21 cellular contexts compared by ENCODE assay signal in the genomic region with DNA sequence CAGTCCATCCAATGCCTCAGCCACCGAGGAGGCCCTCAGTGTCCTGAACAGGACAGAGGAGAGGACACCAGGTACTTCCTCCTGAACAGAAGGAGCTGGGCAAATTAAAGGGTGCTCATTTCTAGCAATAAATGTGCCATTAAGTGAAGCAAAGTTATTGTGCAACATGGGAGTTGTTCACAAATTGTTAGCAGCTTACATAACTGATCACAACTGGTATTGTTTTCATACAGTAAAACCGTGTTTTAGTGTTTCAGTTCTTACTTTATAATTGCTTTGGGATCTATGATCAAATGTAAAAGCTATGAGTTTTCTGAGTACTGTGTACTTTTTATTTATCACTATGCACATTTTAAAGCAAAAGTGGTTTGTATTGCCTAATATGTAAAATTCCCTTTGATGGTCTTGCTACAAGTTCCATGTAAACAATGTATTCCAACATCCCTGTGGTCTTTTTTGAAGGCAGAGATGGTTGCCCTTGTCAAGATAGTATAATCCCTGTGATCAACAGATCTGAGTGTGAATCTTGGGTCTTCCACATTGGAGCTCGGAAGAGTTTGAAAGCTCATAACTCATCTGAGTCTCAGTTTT.
DNase-seq lines count a peak whose midpoint lies in the region; ATAC-seq and TF ChIP-seq lines count a peak whose summit lies in the region.
"Had no signal": no experiment of that assay in that cellular context is flagged by ENCODE, and none has a peak within 500 bp of the region (broad histone marks: within the 10 kb centered on the region; RNA-seq: fewer than 3 reads in every experiment).

No MANE protein-coding gene starts in this region.

- no peak overlapping the region for H3K27ac Mint-ChIP-seq in activated T-helper 1 cell treated with anti-CD3 and anti-CD28 coated beads, Interleukin-12 subunit alpha, Interleukin-12 subunit beta, Interleukin-2, Interleukin-4 antibody, amounts not matched to agents 30 ng/mL and 10 ng/mL and 1 ng/mL, durations not matched to agents 14 hours and 24 hours and 36 hours
- H3K27ac Mint-ChIP-seq: CD8-positive, alpha-beta memory T cell had no signal

- intact Hi-C loops in activated T-helper 1 cell treated with anti-CD3 and anti-CD28 coated beads, Interleukin-12 subunit alpha, Interleukin-12 subunit beta, Interleukin-2, Interleukin-4 antibody, amounts not matched to agents 30 ng/mL and 10 ng/mL and 1 ng/mL, durations not matched to agents 14 hours and 24 hours and 36 hours (cut with micrococcal nuclease) = no loop called here

- H3K4me3 ChIP-seq in choroid plexus epithelial cell (ENCODE audit: low read depth, low read length) = no peak overlapping the region
- H3K4me3 ChIP-seq in fibroblast of mammary gland (ENCODE audit: control insufficient read depth, low read depth, low read length) = no peak overlapping the region
- H3K4me3 ChIP-seq: GM12878 had no signal

- no peaks in the 10 kb centered on the region for H3K27me3 Mint-ChIP-seq in activated T-helper 1 cell treated with anti-CD3 and anti-CD28 coated beads, Interleukin-12 subunit alpha, Interleukin-12 subunit beta, Interleukin-2, Interleukin-4 antibody, amounts not matched to agents 30 ng/mL and 10 ng/mL and 1 ng/mL, durations not matched to agents 14 hours and 24 hours and 36 hours (ENCODE audit: insufficient read depth)
- H3K27me3 Mint-ChIP-seq: CD4-positive, CD25-positive, alpha-beta regulatory T cell; CD8-positive, alpha-beta memory T cell had no signal

- H3K4me1 Mint-ChIP-seq in activated T-helper 1 cell treated with anti-CD3 and anti-CD28 coated beads, Interleukin-12 subunit alpha, Interleukin-12 subunit beta, Interleukin-2, Interleukin-4 antibody, amounts not matched to agents 30 ng/mL and 10 ng/mL and 1 ng/mL, durations not matched to agents 14 hours and 24 hours and 36 hours (ENCODE audit: low read depth) = no peaks in the 10 kb centered on the region
- H3K4me1 Mint-ChIP-seq: CD8-positive, alpha-beta memory T cell had no signal

- no peaks in the 10 kb centered on the region for H3K9me3 Mint-ChIP-seq in activated T-helper 1 cell treated with anti-CD3 and anti-CD28 coated beads, Interleukin-12 subunit alpha, Interleukin-12 subunit beta, Interleukin-2, Interleukin-4 antibody, amounts not matched to agents 30 ng/mL and 10 ng/mL and 1 ng/mL, durations not matched to agents 14 hours and 24 hours and 36 hours
- H3K9me3 Mint-ChIP-seq: CD4-positive, CD25-positive, alpha-beta regulatory T cell; CD8-positive, alpha-beta memory T cell had no signal

- no peaks in the 10 kb centered on the region for H3K36me3 Mint-ChIP-seq in activated T-helper 1 cell treated with anti-CD3 and anti-CD28 coated beads, Interleukin-12 subunit alpha, Interleukin-12 subunit beta, Interleukin-2, Interleukin-4 antibody, amounts not matched to agents 30 ng/mL and 10 ng/mL and 1 ng/mL, durations not matched to agents 14 hours and 24 hours and 36 hours (ENCODE audit: low read depth)
- H3K36me3 Mint-ChIP-seq: CD4-positive, CD25-positive, alpha-beta regulatory T cell; CD8-positive, alpha-beta memory T cell had no signal

- TF ChIP-seq CTCF in choroid plexus epithelial cell (conservative IDR thresholded peaks at IDR 0.05; ENCODE audit: low read depth, low read length) = no peak
- no peak for TF ChIP-seq CTCF in fibroblast of mammary gland (conservative IDR thresholded peaks at IDR 0.05; ENCODE audit: control insufficient read depth, insufficient read depth, low read depth, low read length)

- peak; percentile 17 for DNase-seq in choroid plexus epithelial cell (ENCODE audit: low read depth)
- DNase-seq in fibroblast of mammary gland (ENCODE audit: low read depth) = peak; percentile 7
- DNase-seq in iris pigment epithelial cell (ENCODE audit: low read depth) = peak; percentile 17
- no peak for DNase-seq in NCI-H2227 (lab: John Stamatoyannopoulos, UW; ENCODE audit: unreplicated experiment)
- no peak for DNase-seq in NCI-H82 (lab: John Stamatoyannopoulos, UW)
- DNase-seq in activated T-helper 1 cell treated with anti-CD3 and anti-CD28 coated beads, Interleukin-12 subunit alpha, Interleukin-12 subunit beta, Interleukin-2, Interleukin-4 antibody, amounts not matched to agents 30 ng/mL and 10 ng/mL and 1 ng/mL, durations not matched to agents 14 hours and 24 hours and 36 hours (ENCODE audit: low spot score) = no peak
- DNase-seq: ACHN; BE2C; C1 segment of cervical spinal cord; CD4-positive, CD25-positive, alpha-beta regulatory T cell; CD8-positive, alpha-beta memory T cell; COR-L47; DMS 273 treated with DMSO at 0.1 percent for 48 hours; DMS53; DND-41; EL; GOT3; H7 had no signal

- H3K4me3 Mint-ChIP-seq in activated T-helper 1 cell treated with anti-CD3 and anti-CD28 coated beads, Interleukin-12 subunit alpha, Interleukin-12 subunit beta, Interleukin-2, Interleukin-4 antibody, amounts not matched to agents 30 ng/mL and 10 ng/mL and 1 ng/mL, durations not matched to agents 14 hours and 24 hours and 36 hours = no peak overlapping the region
- H3K4me3 Mint-ChIP-seq: CD4-positive, CD25-positive, alpha-beta regulatory T cell; CD8-positive, alpha-beta memory T cell had no signal

- ATAC-seq in GM21619 (IDR thresholded peaks at IDR 0.05; ENCODE audit: unreplicated experiment) = no peak
- ATAC-seq: GM12878, HepG2 had no signal

Comparison
In these comparisons a context has a peak if more than half of its experiments do, and no peak if none do; other contexts are left out.
1. DNase-seq: peak in choroid plexus epithelial cell (single experiment), fibroblast of mammary gland (single experiment) and iris pigment epithelial cell (single experiment); none in NCI-H2227 (single experiment), NCI-H82 (single experiment) and activated T-helper 1 cell treated with anti-CD3 and anti-CD28 coated beads, Interleukin-12 subunit alpha, Interleukin-12 subunit beta, Interleukin-2, Interleukin-4 antibody, amounts not matched to agents 30 ng/mL and 10 ng/mL and 1 ng/mL, durations not matched to agents 14 hours and 24 hours and 36 hours (single experiment).